Comparison of ENCODE assay signal across 15 cellular contexts in genomic region chr18:33802955-33803354, GRCh38.
DNase-seq lines count a peak whose midpoint lies in the region; TF ChIP-seq lines count a peak whose summit lies in the region.
"Had no signal": no experiment of that assay in that cellular context is flagged by ENCODE, and none has a peak within 500 bp of the region (broad histone marks: within the 10 kb centered on the region; RNA-seq: fewer than 3 reads in every experiment).

No MANE protein-coding gene starts in this region.

- H3K4me3 ChIP-seq in transverse colon (no peak overlapping the region), HAP-1 (no peak overlapping the region)
- H3K4me3 ChIP-seq: dorsolateral prefrontal cortex, SJSA1 had no signal

- H3K9me3 ChIP-seq in transverse colon = no peaks in the 10 kb centered on the region
- no peaks in the 10 kb centered on the region for H3K9me3 ChIP-seq in HAP-1
- H3K9me3 ChIP-seq: neutrophil, SJSA1 had no signal

- TF ChIP-seq CTCF in VCaP (conservative IDR thresholded peaks at IDR 0.05) (no peak), transverse colon (IDR thresholded peaks at IDR 0.05) (no peak)

- peak; percentile 92 for DNase-seq in NCI-H2107 (lab: John Stamatoyannopoulos, UW)
- no peak for DNase-seq in NCI-H2107 treated with DMSO at 0.1 percent for 48 hours (lab: John Stamatoyannopoulos, UW; ENCODE audit: unreplicated experiment)
- peak; percentile 95 for DNase-seq in NCI-H345 treated with DMSO at 0.1 percent for 48 hours (lab: John Stamatoyannopoulos, UW; ENCODE audit: unreplicated experiment)
- peak; percentile 72 for DNase-seq in transverse colon
- DNase-seq in middle frontal gyrus (ENCODE audit: extremely low spot score, low spot score) = no peak
- DNase-seq in T-helper 9 cell = no peak
- no peak for DNase-seq in HAP-1 (ENCODE audit: low spot score in 2 of 2)
- DNase-seq: 8988T; activated B cell treated with CpG ODN at 0.5 μM for 24 hours; activated T-cell treated with anti-CD3 and anti-CD28 coated beads, Interleukin-2, amount 50 U/mL, for 1 hour; CD4-positive, alpha-beta memory T cell; dorsolateral prefrontal cortex had no signal

- no peaks in the 10 kb centered on the region for H3K27me3 ChIP-seq in transverse colon
- peaks cover 10% of the 10 kb centered on the region for H3K27me3 ChIP-seq in HAP-1 (ENCODE audit: low read depth)
- H3K27me3 ChIP-seq: neutrophil, SJSA1 had no signal

- TF ChIP-seq EP300 in transverse colon (IDR thresholded peaks at IDR 0.05; ENCODE audit: low read depth) = no peak

- peak overlapping the region; percentile 82 for H3K27ac ChIP-seq in VCaP
- H3K27ac ChIP-seq in transverse colon = peak overlapping the region; percentile 33 to 50 (median 40)
- H3K27ac ChIP-seq: dorsolateral prefrontal cortex, neutrophil, SJSA1 had no signal

- no peak for TF ChIP-seq POLR2A in transverse colon (IDR thresholded peaks at IDR 0.05)

- intact Hi-C loops in transverse colon (cut with DNase I; ENCODE audit: low total_unique reads) = no loop called here

- WGBS in transverse colon (ENCODE audit: low coverage in 1 of 2), 2 donors = 39% methylated on average over 2 of the region's 2 CpGs; no CpG with 5 or more reads in 1 of the 2 donors

- H3K36me3 ChIP-seq in transverse colon (no peaks in the 10 kb centered on the region), HAP-1 (replicated peaks) (no peaks in the 10 kb centered on the region)
- H3K36me3 ChIP-seq: neutrophil, SJSA1 had no signal

- in situ Hi-C loops in transverse colon (cut with MboI; ENCODE audit: low pct_ligation_motif_present in 1 of 4, low pct_unique_long_range_greater_than_20kb in 1 of 4, low sequenced_read_pairs in 3 of 4) (no loop called here), HAP-1 (cut with MboI; ENCODE audit: low sequenced_read_pairs) (no loop called here)

- H3K4me1 ChIP-seq in transverse colon (peaks cover 0 to 13% (median 5%) of the 10 kb centered on the region in 4 donors), HAP-1 (no peaks in the 10 kb centered on the region)
- H3K4me1 ChIP-seq: SJSA1 had no signal

Comparison
In these comparisons a context has a peak if more than half of its experiments do, and no peak if none do; other contexts are left out.
1. DNase-seq: peak in NCI-H2107 (single experiment), NCI-H345 treated with DMSO at 0.1 percent for 48 hours (single experiment) and transverse colon (single experiment); none in NCI-H2107 treated with DMSO at 0.1 percent for 48 hours (single experiment), middle frontal gyrus (single experiment), T-helper 9 cell (single experiment) and HAP-1 (0 of 2).